Comparison of ENCODE assay signal across 8 cellular contexts in genomic region chr14:92651106-92651792, GRCh38.
DNase-seq lines count a peak whose midpoint lies in the region; ATAC-seq, FAIRE-seq and TF ChIP-seq lines count a peak whose summit lies in the region.

No MANE protein-coding gene starts in this region.

- intact Hi-C loops in PC-9 (cut with micrococcal nuclease; ENCODE audit: unreplicated experiment) = no loop called here

- H2AFZ ChIP-seq in PC-9 = no peak overlapping the region
- H2AFZ ChIP-seq in Karpas-422 (ENCODE audit: low read length) = no peak overlapping the region

- H3K4me3 ChIP-seq in PC-9 (no peak overlapping the region), thymus (ENCODE audit: low read length) (peak overlapping the region; percentile 35), Karpas-422 (ENCODE audit: low read length) (no peak overlapping the region)

- CTCF ChIA-PET in PC-9 (lab: Charles Lee) = interaction anchor here (0.6 kb wide), 1 partner anchor 24 kb away, joined by 3 read pairs; no protein-coding TSS in a partner anchor

- H3K4me2 ChIP-seq in PC-9 (no peak overlapping the region), Karpas-422 (ENCODE audit: low read depth, low read length, poor library complexity, severe bottlenecking) (no peak overlapping the region)

- 16% methylated on average over 19 of the region's 19 CpGs for WGBS in thymus

- H3K27me3 ChIP-seq in PC-9 (ENCODE audit: insufficient read depth, low read depth) = no peaks in the 10 kb centered on the region
- no peaks in the 10 kb centered on the region for H3K27me3 ChIP-seq in thymus (ENCODE audit: control insufficient read depth, insufficient read depth)
- H3K27me3 ChIP-seq in Karpas-422 (ENCODE audit: low read length) = 0 out of 2 replicates have a peak, but pooled peaks cover 3% of the 10 kb centered on the region

- H3K4me1 Mint-ChIP-seq in naive B cell = peaks cover 74 to 93% (median 82%) of the 10 kb centered on the region in 3 donors

- no peak overlapping the region for H3K9ac ChIP-seq in Karpas-422 (ENCODE audit: low read length)

- DNase-seq in GM12891 (ENCODE audit: insufficient read length, low spot score) (peak; percentile 75), PC-9 (no peak), naive B cell (peak; percentile 86), Karpas-422 (no peak), NCI-H526 (lab: John Stamatoyannopoulos, UW) (no peak)
- peak; percentile 24 to 76 (median 56) for DNase-seq in activated naive CD4-positive, alpha-beta T cell (lab: John Stamatoyannopoulos, UW)

- H3K36me3 ChIP-seq in PC-9 (ENCODE audit: low read depth) (no peaks in the 10 kb centered on the region), thymus (ENCODE audit: control insufficient read depth, insufficient read depth) (peaks cover 30% of the 10 kb centered on the region), Karpas-422 (ENCODE audit: insufficient read depth, low read length) (no peaks in the 10 kb centered on the region)

- no peaks in the 10 kb centered on the region for H4K20me1 ChIP-seq in PC-9 (ENCODE audit: insufficient read depth)
- no peaks in the 10 kb centered on the region; the same call in 1 of the 2 replicates for H4K20me1 ChIP-seq in Karpas-422 (ENCODE audit: insufficient read depth, low read depth, low read length)

- ATAC-seq in HG02623 (IDR thresholded peaks at IDR 0.05; ENCODE audit: unreplicated experiment) = peak; percentile 68
- ATAC-seq in naive B cell (ENCODE audit: low read depth in 2 of 2) = peak; percentile 85 to 86

- H3K79me2 ChIP-seq in PC-9 (ENCODE audit: low read depth) (peaks cover 19% of the 10 kb centered on the region), Karpas-422 (ENCODE audit: low read length) (no peaks in the 10 kb centered on the region)

- TF ChIP-seq CTCF in PC-9 (conservative IDR thresholded peaks at IDR 0.05) = no peak

- H3K4me1 ChIP-seq in PC-9 (replicated peaks; ENCODE audit: insufficient read depth) (peaks cover 50% of the 10 kb centered on the region), thymus (ENCODE audit: control insufficient read depth, insufficient read depth, low read length) (peaks cover 18% of the 10 kb centered on the region), Karpas-422 (ENCODE audit: low read length) (no peaks in the 10 kb centered on the region)

- no peaks in the 10 kb centered on the region for H3K27me3 Mint-ChIP-seq in naive B cell

- H3K27ac ChIP-seq in PC-9 = peak overlapping the region; percentile 99
- H3K27ac ChIP-seq in thymus (ENCODE audit: low read depth) = peak overlapping the region; percentile 68
- no peak overlapping the region for H3K27ac ChIP-seq in Karpas-422 (ENCODE audit: low read length)

- peak overlapping the region; percentile 94 to 100 (median 99) for H3K4me3 Mint-ChIP-seq in naive B cell

- H3K9me3 Mint-ChIP-seq in naive B cell = no peaks in the 10 kb centered on the region

- H3K9me2 ChIP-seq in PC-9 (ENCODE audit: insufficient read depth) = no peaks in the 10 kb centered on the region
- H3K9me2 ChIP-seq in Karpas-422 (replicated peaks; ENCODE audit: insufficient read depth, low read length) = no peaks in the 10 kb centered on the region

- no peak for TF ChIP-seq POLR2A in GM12891 (IDR thresholded peaks at IDR 0.05; ENCODE audit: low read depth, low read length)

- POLR2A ChIA-PET in PC-9 (lab: Charles Lee; ENCODE audit: unreplicated experiment) = no interaction called here

- BruUV-seq in PC-9 (replicated peaks; lab: Mats Ljungman, UMichigan) = no TSS peak

- H3K9me3 ChIP-seq in PC-9 (ENCODE audit: insufficient read depth, low read depth) (no peaks in the 10 kb centered on the region), thymus (ENCODE audit: control insufficient read depth) (no peaks in the 10 kb centered on the region), Karpas-422 (ENCODE audit: low read length) (no peaks in the 10 kb centered on the region)

- H3F3A ChIP-seq in PC-9 (ENCODE audit: insufficient read depth, low read depth) = peaks cover 45% of the 10 kb centered on the region

- H3K36me3 Mint-ChIP-seq in naive B cell = peaks cover 17 to 26% of the 10 kb centered on the region in 2 donors

- peak overlapping the region; percentile 98 to 100 (median 99) for H3K27ac Mint-ChIP-seq in naive B cell

- FAIRE-seq in GM12891 (lab: Jason Lieb, UNC) = peak; percentile 98

TF ChIP-seq in GM12891, 5 proteins besides CTCF, POLR2A, EP300 and RAD21:
- TF ChIP-seq SPI1 (IDR thresholded peaks at IDR 0.05; ENCODE audit: low read depth, low read length) (peak; percentile 54; the same call in 1 of the 2 replicates), PAX5 (IDR thresholded peaks at IDR 0.05; ENCODE audit: insufficient read depth, low read length, severe bottlenecking) (no peak), POU2F2 (IDR thresholded peaks at IDR 0.05; ENCODE audit: low read depth, low read length) (peak; percentile 13; the same call in 1 of the 2 replicates), TAF1 (IDR thresholded peaks at IDR 0.05; ENCODE audit: low read depth, low read length) (no peak)

Comparison
In these comparisons a context has a peak if more than half of its experiments do, and no peak if none do; other contexts are left out.
1. DNase-seq: peak in GM12891 (single experiment), activated naive CD4-positive, alpha-beta T cell (4 of 4) and naive B cell (single experiment); none in PC-9 (0 of 2), Karpas-422 (single experiment) and NCI-H526 (0 of 2).